In the genomic region with DNA sequence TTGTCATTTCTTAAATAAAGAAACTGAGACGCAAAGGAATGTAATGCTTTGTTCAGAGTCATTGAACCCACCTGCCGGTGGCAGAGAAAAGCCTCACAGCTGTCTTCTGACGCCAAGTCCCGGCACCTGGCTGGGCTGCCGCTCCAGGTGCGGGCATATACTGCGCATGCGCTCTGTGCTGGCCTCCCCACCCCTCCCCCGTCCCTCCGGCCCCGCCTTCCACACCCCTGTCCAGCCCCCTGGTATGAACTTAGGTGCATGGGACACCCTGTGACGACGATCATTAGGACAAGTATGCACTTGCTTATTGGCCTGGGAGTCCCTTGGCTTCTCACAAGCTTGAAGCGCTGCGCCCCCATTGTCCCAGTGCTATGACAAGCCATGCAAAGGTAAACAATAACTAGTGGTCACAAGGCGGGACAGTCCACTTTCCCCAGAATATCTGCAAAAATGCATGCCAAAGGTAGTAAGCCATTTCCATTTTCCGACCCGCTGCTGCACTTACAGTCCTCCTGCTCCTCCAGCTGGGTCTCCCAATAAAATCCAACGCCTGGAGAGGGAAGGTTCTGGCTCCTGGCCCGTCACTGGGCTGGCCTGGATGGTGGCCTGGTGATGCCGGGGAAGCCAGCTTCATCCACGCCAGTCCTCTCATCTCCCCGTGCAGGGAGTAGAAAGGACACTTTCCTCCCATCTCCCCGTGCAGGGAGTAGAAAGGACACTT, we compare ENCODE assay signal across 2 cellular contexts.
TF ChIP-seq lines count a peak whose summit lies in the region.

No MANE protein-coding gene starts in this region.

TF ChIP-seq in WTC11, 78 proteins besides CTCF, POLR2A, EP300 and RAD21 (continued from another document):
- TF ChIP-seq, protein P1, sequence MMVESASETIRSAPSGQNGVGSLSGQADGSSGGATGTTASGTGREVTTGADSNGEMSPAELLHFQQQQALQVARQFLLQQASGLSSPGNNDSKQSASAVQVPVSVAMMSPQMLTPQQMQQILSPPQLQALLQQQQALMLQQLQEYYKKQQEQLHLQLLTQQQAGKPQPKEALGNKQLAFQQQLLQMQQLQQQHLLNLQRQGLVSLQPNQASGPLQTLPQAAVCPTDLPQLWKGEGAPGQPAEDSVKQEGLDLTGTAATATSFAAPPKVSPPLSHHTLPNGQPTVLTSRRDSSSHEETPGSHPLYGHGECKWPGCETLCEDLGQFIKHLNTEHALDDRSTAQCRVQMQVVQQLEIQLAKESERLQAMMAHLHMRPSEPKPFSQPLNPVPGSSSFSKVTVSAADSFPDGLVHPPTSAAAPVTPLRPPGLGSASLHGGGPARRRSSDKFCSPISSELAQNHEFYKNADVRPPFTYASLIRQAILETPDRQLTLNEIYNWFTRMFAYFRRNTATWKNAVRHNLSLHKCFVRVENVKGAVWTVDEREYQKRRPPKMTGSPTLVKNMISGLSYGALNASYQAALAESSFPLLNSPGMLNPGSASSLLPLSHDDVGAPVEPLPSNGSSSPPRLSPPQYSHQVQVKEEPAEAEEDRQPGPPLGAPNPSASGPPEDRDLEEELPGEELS (CRISPR knock-in tag; IDR thresholded peaks at IDR 0.05), result no peak
- no peak for TF ChIP-seq FOXK1 (CRISPR knock-in tag; IDR thresholded peaks at IDR 0.05)
- TF ChIP-seq, protein P2, sequence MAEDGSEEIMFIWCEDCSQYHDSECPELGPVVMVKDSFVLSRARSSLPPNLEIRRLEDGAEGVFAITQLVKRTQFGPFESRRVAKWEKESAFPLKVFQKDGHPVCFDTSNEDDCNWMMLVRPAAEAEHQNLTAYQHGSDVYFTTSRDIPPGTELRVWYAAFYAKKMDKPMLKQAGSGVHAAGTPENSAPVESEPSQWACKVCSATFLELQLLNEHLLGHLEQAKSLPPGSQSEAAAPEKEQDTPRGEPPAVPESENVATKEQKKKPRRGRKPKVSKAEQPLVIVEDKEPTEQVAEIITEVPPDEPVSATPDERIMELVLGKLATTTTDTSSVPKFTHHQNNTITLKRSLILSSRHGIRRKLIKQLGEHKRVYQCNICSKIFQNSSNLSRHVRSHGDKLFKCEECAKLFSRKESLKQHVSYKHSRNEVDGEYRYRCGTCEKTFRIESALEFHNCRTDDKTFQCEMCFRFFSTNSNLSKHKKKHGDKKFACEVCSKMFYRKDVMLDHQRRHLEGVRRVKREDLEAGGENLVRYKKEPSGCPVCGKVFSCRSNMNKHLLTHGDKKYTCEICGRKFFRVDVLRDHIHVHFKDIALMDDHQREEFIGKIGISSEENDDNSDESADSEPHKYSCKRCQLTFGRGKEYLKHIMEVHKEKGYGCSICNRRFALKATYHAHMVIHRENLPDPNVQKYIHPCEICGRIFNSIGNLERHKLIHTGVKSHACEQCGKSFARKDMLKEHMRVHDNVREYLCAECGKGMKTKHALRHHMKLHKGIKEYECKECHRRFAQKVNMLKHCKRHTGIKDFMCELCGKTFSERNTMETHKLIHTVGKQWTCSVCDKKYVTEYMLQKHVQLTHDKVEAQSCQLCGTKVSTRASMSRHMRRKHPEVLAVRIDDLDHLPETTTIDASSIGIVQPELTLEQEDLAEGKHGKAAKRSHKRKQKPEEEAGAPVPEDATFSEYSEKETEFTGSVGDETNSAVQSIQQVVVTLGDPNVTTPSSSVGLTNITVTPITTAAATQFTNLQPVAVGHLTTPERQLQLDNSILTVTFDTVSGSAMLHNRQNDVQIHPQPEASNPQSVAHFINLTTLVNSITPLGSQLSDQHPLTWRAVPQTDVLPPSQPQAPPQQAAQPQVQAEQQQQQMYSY (CRISPR knock-in tag; IDR thresholded peaks at IDR 0.05), result no peak
- no peak for TF ChIP-seq NR2C2 (CRISPR knock-in tag; IDR thresholded peaks at IDR 0.05)
- TF ChIP-seq, protein P3, sequence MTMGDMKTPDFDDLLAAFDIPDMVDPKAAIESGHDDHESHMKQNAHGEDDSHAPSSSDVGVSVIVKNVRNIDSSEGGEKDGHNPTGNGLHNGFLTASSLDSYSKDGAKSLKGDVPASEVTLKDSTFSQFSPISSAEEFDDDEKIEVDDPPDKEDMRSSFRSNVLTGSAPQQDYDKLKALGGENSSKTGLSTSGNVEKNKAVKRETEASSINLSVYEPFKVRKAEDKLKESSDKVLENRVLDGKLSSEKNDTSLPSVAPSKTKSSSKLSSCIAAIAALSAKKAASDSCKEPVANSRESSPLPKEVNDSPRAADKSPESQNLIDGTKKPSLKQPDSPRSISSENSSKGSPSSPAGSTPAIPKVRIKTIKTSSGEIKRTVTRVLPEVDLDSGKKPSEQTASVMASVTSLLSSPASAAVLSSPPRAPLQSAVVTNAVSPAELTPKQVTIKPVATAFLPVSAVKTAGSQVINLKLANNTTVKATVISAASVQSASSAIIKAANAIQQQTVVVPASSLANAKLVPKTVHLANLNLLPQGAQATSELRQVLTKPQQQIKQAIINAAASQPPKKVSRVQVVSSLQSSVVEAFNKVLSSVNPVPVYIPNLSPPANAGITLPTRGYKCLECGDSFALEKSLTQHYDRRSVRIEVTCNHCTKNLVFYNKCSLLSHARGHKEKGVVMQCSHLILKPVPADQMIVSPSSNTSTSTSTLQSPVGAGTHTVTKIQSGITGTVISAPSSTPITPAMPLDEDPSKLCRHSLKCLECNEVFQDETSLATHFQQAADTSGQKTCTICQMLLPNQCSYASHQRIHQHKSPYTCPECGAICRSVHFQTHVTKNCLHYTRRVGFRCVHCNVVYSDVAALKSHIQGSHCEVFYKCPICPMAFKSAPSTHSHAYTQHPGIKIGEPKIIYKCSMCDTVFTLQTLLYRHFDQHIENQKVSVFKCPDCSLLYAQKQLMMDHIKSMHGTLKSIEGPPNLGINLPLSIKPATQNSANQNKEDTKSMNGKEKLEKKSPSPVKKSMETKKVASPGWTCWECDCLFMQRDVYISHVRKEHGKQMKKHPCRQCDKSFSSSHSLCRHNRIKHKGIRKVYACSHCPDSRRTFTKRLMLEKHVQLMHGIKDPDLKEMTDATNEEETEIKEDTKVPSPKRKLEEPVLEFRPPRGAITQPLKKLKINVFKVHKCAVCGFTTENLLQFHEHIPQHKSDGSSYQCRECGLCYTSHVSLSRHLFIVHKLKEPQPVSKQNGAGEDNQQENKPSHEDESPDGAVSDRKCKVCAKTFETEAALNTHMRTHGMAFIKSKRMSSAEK (CRISPR knock-in tag; IDR thresholded peaks at IDR 0.05; ENCODE audit: borderline replicate concordance), result no peak
- TF ChIP-seq ZNF671 (CRISPR knock-in tag; IDR thresholded peaks at IDR 0.05), result no peak
- TF ChIP-seq FOXP1 (CRISPR knock-in tag; IDR thresholded peaks at IDR 0.05; ENCODE audit: borderline replicate concordance), result no peak

TF ChIP-seq in HepG2, 621 proteins besides CTCF, POLR2A, EP300 and RAD21 (continued from another document and continues in another):
- TF ChIP-seq, protein P4, sequence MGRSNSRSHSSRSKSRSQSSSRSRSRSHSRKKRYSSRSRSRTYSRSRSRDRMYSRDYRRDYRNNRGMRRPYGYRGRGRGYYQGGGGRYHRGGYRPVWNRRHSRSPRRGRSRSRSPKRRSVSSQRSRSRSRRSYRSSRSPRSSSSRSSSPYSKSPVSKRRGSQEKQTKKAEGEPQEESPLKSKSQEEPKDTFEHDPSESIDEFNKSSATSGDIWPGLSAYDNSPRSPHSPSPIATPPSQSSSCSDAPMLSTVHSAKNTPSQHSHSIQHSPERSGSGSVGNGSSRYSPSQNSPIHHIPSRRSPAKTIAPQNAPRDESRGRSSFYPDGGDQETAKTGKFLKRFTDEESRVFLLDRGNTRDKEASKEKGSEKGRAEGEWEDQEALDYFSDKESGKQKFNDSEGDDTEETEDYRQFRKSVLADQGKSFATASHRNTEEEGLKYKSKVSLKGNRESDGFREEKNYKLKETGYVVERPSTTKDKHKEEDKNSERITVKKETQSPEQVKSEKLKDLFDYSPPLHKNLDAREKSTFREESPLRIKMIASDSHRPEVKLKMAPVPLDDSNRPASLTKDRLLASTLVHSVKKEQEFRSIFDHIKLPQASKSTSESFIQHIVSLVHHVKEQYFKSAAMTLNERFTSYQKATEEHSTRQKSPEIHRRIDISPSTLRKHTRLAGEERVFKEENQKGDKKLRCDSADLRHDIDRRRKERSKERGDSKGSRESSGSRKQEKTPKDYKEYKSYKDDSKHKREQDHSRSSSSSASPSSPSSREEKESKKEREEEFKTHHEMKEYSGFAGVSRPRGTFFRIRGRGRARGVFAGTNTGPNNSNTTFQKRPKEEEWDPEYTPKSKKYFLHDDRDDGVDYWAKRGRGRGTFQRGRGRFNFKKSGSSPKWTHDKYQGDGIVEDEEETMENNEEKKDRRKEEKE (IDR thresholded peaks at IDR 0.05), result no peak
- TF ChIP-seq RARA (CRISPR knock-in tag; IDR thresholded peaks at IDR 0.05) (no peak), ZSCAN30 (CRISPR knock-in tag; IDR thresholded peaks at IDR 0.05) (no peak), SOX13 (IDR thresholded peaks at IDR 0.05) (no peak), SOX13 (CRISPR knock-in tag; conservative IDR thresholded peaks at IDR 0.05 in 1 of 2, IDR thresholded peaks at IDR 0.05 in 1 of 2) (peak in 1 of 2 experiments; percentile 12; a peak in 1 of 4 replicates), PAX8 (CRISPR knock-in tag; IDR thresholded peaks at IDR 0.05; ENCODE audit: borderline replicate concordance) (no peak), ZNF550 (CRISPR knock-in tag; IDR thresholded peaks at IDR 0.05; ENCODE audit: borderline replicate concordance) (no peak), U2AF1 (optimal IDR thresholded peaks at IDR 0.05; ENCODE audit: low read depth, low read length) (no peak), CCAR2 (optimal IDR thresholded peaks at IDR 0.05; ENCODE audit: low read depth, low read length) (no peak), JARID2 (CRISPR knock-in tag; IDR thresholded peaks at IDR 0.05; ENCODE audit: insufficient replicate concordance) (no peak)
- TF ChIP-seq, protein P5, sequence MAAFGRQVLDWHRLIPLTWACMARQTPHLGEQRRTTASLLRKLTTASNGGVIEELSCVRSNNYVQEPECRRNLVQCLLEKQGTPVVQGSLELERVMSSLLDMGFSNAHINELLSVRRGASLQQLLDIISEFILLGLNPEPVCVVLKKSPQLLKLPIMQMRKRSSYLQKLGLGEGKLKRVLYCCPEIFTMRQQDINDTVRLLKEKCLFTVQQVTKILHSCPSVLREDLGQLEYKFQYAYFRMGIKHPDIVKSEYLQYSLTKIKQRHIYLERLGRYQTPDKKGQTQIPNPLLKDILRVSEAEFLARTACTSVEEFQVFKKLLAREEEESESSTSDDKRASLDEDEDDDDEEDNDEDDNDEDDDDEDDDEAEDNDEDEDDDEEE (CRISPR knock-in tag; IDR thresholded peaks at IDR 0.05), result no peak
- TF ChIP-seq, protein P6, sequence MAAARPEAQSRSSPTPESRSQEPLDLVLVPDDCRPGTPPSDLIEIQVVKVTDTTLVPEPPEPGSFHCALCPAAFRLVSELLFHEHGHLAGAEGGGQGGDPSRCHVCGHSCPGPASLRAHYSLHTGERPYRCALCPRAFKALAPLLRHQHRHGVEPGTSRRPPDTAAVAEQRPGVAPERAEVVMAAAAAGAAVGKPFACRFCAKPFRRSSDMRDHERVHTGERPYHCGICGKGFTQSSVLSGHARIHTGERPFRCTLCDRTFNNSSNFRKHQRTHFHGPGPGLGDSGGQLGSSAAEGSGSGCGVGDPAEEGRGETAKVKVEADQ (CRISPR knock-in tag; IDR thresholded peaks at IDR 0.05; ENCODE audit: borderline replicate concordance), result no peak
- TF ChIP-seq, protein P7, sequence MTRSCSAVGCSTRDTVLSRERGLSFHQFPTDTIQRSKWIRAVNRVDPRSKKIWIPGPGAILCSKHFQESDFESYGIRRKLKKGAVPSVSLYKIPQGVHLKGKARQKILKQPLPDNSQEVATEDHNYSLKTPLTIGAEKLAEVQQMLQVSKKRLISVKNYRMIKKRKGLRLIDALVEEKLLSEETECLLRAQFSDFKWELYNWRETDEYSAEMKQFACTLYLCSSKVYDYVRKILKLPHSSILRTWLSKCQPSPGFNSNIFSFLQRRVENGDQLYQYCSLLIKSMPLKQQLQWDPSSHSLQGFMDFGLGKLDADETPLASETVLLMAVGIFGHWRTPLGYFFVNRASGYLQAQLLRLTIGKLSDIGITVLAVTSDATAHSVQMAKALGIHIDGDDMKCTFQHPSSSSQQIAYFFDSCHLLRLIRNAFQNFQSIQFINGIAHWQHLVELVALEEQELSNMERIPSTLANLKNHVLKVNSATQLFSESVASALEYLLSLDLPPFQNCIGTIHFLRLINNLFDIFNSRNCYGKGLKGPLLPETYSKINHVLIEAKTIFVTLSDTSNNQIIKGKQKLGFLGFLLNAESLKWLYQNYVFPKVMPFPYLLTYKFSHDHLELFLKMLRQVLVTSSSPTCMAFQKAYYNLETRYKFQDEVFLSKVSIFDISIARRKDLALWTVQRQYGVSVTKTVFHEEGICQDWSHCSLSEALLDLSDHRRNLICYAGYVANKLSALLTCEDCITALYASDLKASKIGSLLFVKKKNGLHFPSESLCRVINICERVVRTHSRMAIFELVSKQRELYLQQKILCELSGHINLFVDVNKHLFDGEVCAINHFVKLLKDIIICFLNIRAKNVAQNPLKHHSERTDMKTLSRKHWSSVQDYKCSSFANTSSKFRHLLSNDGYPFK (CRISPR knock-in tag; IDR thresholded peaks at IDR 0.05; ENCODE audit: borderline replicate concordance), result no peak
